Comparison of ENCODE assay signal across 8 cellular contexts in the genomic region with DNA sequence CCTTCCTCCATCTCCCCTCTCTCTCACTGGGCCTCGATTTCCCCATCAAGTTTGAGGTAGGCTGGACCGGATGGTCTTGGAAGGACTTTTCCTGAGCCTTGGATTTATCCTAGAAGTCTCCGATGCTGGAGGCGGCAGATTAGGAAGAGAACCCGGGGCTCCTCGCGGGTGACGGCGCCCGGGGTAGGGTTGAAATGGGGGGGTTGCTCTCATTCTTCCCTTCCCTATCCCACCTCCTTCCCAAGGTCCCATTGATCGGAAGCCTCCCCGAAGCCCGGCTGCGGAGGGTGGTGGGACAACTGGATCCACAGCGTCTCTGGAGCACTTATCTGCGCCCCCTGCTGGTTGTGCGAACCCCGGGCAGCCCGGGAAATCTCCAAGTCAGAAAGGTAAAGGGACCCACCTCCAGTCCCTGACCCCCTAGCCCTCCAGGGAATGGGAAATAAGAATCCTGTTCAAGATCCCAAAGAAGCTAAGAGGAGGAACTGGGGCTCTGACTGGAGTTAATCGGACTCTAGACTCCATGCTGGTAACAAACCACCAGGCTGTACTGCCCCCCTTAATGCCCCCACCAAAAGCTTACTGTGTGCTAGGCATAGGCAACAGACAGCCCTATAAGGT. TPM values are rescaled to one million over a fixed set of nuclear protein-coding genes. Genes with fewer than 3 reads are reported as not detected.
DNase-seq lines count a peak whose midpoint lies in the region; ATAC-seq and TF ChIP-seq lines count a peak whose summit lies in the region.

No MANE protein-coding gene starts in this region.

- peak; percentile 98 for TF ChIP-seq CTCF in PC-9 (conservative IDR thresholded peaks at IDR 0.05)

- peaks cover 39% of the 10 kb centered on the region for H3K79me2 ChIP-seq in PC-9 (ENCODE audit: low read depth)

- H3K9me3 ChIP-seq in PC-9 (ENCODE audit: insufficient read depth, low read depth): no peaks in the 10 kb centered on the region
- H3K9me3 ChIP-seq in neuron (ENCODE audit: low read length): no peaks in the 10 kb centered on the region

- H3K4me1 ChIP-seq in PC-9 (replicated peaks; ENCODE audit: insufficient read depth) (peaks cover 18% of the 10 kb centered on the region), neuron (ENCODE audit: insufficient read depth, low read length) (peaks cover 5% of the 10 kb centered on the region)

- peaks cover 30% of the 10 kb centered on the region for H3F3A ChIP-seq in PC-9 (ENCODE audit: insufficient read depth, low read depth)

- H2AFZ ChIP-seq in PC-9 (peak overlapping the region; percentile 78), neuron (ENCODE audit: low read depth, low read length) (peak overlapping the region; percentile 65)

- H3K4me3 ChIP-seq in PC-9: peak overlapping the region; percentile 80
- H3K4me3 ChIP-seq in neuron (ENCODE audit: low read length): peak overlapping the region; percentile 68

- H4K20me1 ChIP-seq in PC-9 (ENCODE audit: insufficient read depth): peaks cover 16% of the 10 kb centered on the region

- intact Hi-C loops in PC-9 (cut with micrococcal nuclease; ENCODE audit: unreplicated experiment): loop anchor here (2.0 to 5.0 kb wide), 3 partner anchors 16 to 166 kb away; partner anchors contain the start of gene OPA3

- peak overlapping the region; percentile 76 for H3K4me2 ChIP-seq in PC-9

- CTCF ChIA-PET in PC-9 (lab: Charles Lee): interaction anchor here (0.6 to 1.6 kb wide), 8 partner anchors 16 to 135 kb away, joined by 3 to 15 read pairs (median 9); partner anchors contain the start of genes DMPK and SIX5

- POLR2A ChIA-PET in PC-9 (lab: Charles Lee; ENCODE audit: unreplicated experiment): interaction anchor here (0.6 to 1.8 kb wide), 3 partner anchors 15 to 76 kb away, joined by 3 to 13 read pairs (median 13); partner anchors contain the start of gene SIX5

- H3K9me2 ChIP-seq in PC-9 (ENCODE audit: insufficient read depth): no peaks in the 10 kb centered on the region

- TSS peak; percentile 52 for BruUV-seq in PC-9 (replicated peaks; lab: Mats Ljungman, UMichigan)

- H3K36me3 ChIP-seq in PC-9 (ENCODE audit: low read depth) (peaks cover 17% of the 10 kb centered on the region; the same call in 1 of the 2 replicates), neuron (ENCODE audit: insufficient read depth, low read length) (peaks cover 17% of the 10 kb centered on the region)

- DNase-seq in COLO829 (ENCODE audit: low spot score) (peak; percentile 74), HuH-7 (ENCODE audit: low spot score) (peak; percentile 84), PC-9 (peak; percentile 65 to 76), foreskin melanocyte (peak; percentile 64), substantia nigra (lab: John Stamatoyannopoulos, UW) (peak in 46 of 49 donors; percentile 4 to 78 (median 45))
- peak; percentile 62 for DNase-seq in activated effector memory CD4-positive, alpha-beta T cell treated with Interleukin-2 at 50 U/mL for 16 hours

- H3K27me3 ChIP-seq in PC-9 (ENCODE audit: insufficient read depth, low read depth) (no peaks in the 10 kb centered on the region), neuron (ENCODE audit: insufficient read depth, low read length) (no peaks in the 10 kb centered on the region)

- ATAC-seq in GM18519 (IDR thresholded peaks at IDR 0.05; ENCODE audit: low FRiP score, unreplicated experiment): no peak

- peak overlapping the region; percentile 72 for H3K27ac ChIP-seq in PC-9
- H3K27ac ChIP-seq in substantia nigra (ENCODE audit: low read depth, low read length, poor library complexity, severe bottlenecking): peak overlapping the region; percentile 78

RNA-seq across cellular contexts. Expression of gene QPCTL, which starts 0.8 kb away (rescaled TPM):
- 27.6 and 42.8 TPM in 2 replicates for total RNA-seq in PC-9 (2021)

RNA-seq across cellular contexts. Expression of gene SNRPD2, which starts 1.5 kb away (rescaled TPM):
- 718 and 740 TPM in 2 replicates for total RNA-seq in PC-9 (2021)

RNA-seq across cellular contexts. Expression of gene GIPR, which starts 25.3 kb away (rescaled TPM):
- 5.8 and 6.7 TPM in 2 replicates for total RNA-seq in PC-9 (2021)

RNA-seq across cellular contexts. Expression of gene FBXO46, which starts 37.4 kb away (rescaled TPM):
- total RNA-seq in PC-9 (2021): 33.3 and 45.5 TPM in 2 replicates

RNA-seq across cellular contexts. Expression of gene MEIOSIN, which starts 40.0 kb away (rescaled TPM):
- not detected in 2 replicates for total RNA-seq in PC-9 (2021)
